In genomic region chr1:3034728-3035610, GRCh38 we compare ENCODE assay signal across 38 cellular contexts. TPM values are rescaled to one million over a fixed set of nuclear protein-coding genes. Genes with fewer than 3 reads are reported as not detected.
A peak's percentile ranks its signal among the peaks of the same experiment; 100 is the strongest.
DNase-seq lines count a peak whose midpoint lies in the region; ATAC-seq and TF ChIP-seq lines count a peak whose summit lies in the region.
"Had no signal": no experiment of that assay in that cellular context is flagged by ENCODE, and none has a peak within 500 bp of the region (broad histone marks: within the 10 kb centered on the region; RNA-seq: fewer than 3 reads in every experiment).

No MANE protein-coding gene starts in this region.

- no peaks in the 10 kb centered on the region for H3K9me3 Mint-ChIP-seq in activated T-cell treated with anti-CD3 and anti-CD28 coated beads, Interleukin-2, amount 50 U/mL, for 72 hours
- H3K9me3 Mint-ChIP-seq in naive thymus-derived CD4-positive, alpha-beta T cell = no peaks in the 10 kb centered on the region
- H3K9me3 Mint-ChIP-seq: activated CD4-positive, alpha-beta memory T cell treated with anti-CD3 and anti-CD28 coated beads, Interleukin-2, amount 10 ng/mL, durations not matched to agents 7 days and 5 days; central memory CD8-positive, alpha-beta T cell; dendritic cell treated with granulocyte-macrophage colony-stimulating factor and Interleukin-4, amounts not matched to agents 40 ng/mL and 50 ng/mL, for 4 days; naive B cell; stimulated activated naive CD8-positive, alpha-beta T cell treated with anti-CD3 and anti-CD28 coated beads, Interleukin-15, amount 100 ng/mL, for 72 hours had no signal

- H3K27me3 Mint-ChIP-seq in activated T-cell treated with anti-CD3 and anti-CD28 coated beads, Interleukin-2, amount 50 U/mL, for 72 hours (ENCODE audit: low read depth) = no peaks in the 10 kb centered on the region
- peaks cover 0 to 2% (median 0%) of the 10 kb centered on the region in 5 donors for H3K27me3 Mint-ChIP-seq in naive thymus-derived CD4-positive, alpha-beta T cell
- H3K27me3 Mint-ChIP-seq: activated CD4-positive, alpha-beta memory T cell treated with anti-CD3 and anti-CD28 coated beads, Interleukin-2, amount 10 ng/mL, durations not matched to agents 7 days and 5 days; central memory CD8-positive, alpha-beta T cell; dendritic cell treated with granulocyte-macrophage colony-stimulating factor and Interleukin-4, amounts not matched to agents 40 ng/mL and 50 ng/mL, for 4 days had no signal

- no peaks in the 10 kb centered on the region for H3K4me1 Mint-ChIP-seq in activated T-cell treated with anti-CD3 and anti-CD28 coated beads, Interleukin-2, amount 50 U/mL, for 72 hours (ENCODE audit: low read depth)
- H3K4me1 Mint-ChIP-seq in naive thymus-derived CD4-positive, alpha-beta T cell = peaks cover 5 to 35% (median 21%) of the 10 kb centered on the region in 7 donors
- H3K4me1 Mint-ChIP-seq: naive B cell had no signal

- H3K9me3 ChIP-seq in Peyer's patch (no peaks in the 10 kb centered on the region), subcutaneous abdominal adipose tissue (ENCODE audit: control insufficient read depth in 5 of 5, low read length in 5 of 5) (no peaks in the 10 kb centered on the region)
- no peaks in the 10 kb centered on the region for H3K9me3 ChIP-seq in naive thymus-derived CD4-positive, alpha-beta T cell (ENCODE audit: control insufficient read depth in 2 of 3, low read length in 3 of 3)
- H3K9me3 ChIP-seq: MG63, tibial nerve had no signal

- H3K4me3 Mint-ChIP-seq in activated T-cell treated with anti-CD3 and anti-CD28 coated beads, Interleukin-2, amount 50 U/mL, for 72 hours = no peak overlapping the region
- no peak overlapping the region for H3K4me3 Mint-ChIP-seq in naive thymus-derived CD4-positive, alpha-beta T cell
- H3K4me3 Mint-ChIP-seq: activated CD4-positive, alpha-beta memory T cell treated with anti-CD3 and anti-CD28 coated beads, Interleukin-2, amount 10 ng/mL, durations not matched to agents 7 days and 5 days; central memory CD8-positive, alpha-beta T cell; dendritic cell treated with granulocyte-macrophage colony-stimulating factor and Interleukin-4, amounts not matched to agents 40 ng/mL and 50 ng/mL, for 4 days; stimulated activated naive CD8-positive, alpha-beta T cell treated with anti-CD3 and anti-CD28 coated beads, Interleukin-15, amount 100 ng/mL, for 72 hours had no signal

- POLR2A ChIA-PET in naive thymus-derived CD4-positive, alpha-beta T cell (lab: Charles Lee) = no interaction called here

- no peak overlapping the region for H3K27ac ChIP-seq in Peyer's patch
- H3K27ac ChIP-seq in naive thymus-derived CD4-positive, alpha-beta T cell (ENCODE audit: low read depth, low read length) = no peak overlapping the region
- H3K27ac ChIP-seq in subcutaneous abdominal adipose tissue (ENCODE audit: low read depth, low read length) = peak overlapping the region; percentile 50
- H3K27ac ChIP-seq: 22Rv1, HL-60, SK-N-MC, tibial nerve had no signal

- intact Hi-C loops in naive thymus-derived CD4-positive, alpha-beta T cell (cut with micrococcal nuclease) = loop anchor here in 1 of 2 donors (10.0 kb wide), 1 partner anchor 620 kb away; the partner anchor contains the start of gene PEX10

- no peaks in the 10 kb centered on the region for H3K4me1 ChIP-seq in Peyer's patch
- peaks cover 0 to 34% of the 10 kb centered on the region in 2 donors for H3K4me1 ChIP-seq in naive thymus-derived CD4-positive, alpha-beta T cell (ENCODE audit: control insufficient read depth in 2 of 2, insufficient read depth in 2 of 2, low read length in 2 of 2)
- peaks cover 0 to 88% (median 79%) of the 10 kb centered on the region in 5 donors for H3K4me1 ChIP-seq in subcutaneous abdominal adipose tissue (ENCODE audit: control insufficient read depth in 5 of 5, insufficient read depth in 5 of 5, low read length in 5 of 5)

- no peak for ATAC-seq in activated T-cell treated with anti-CD3 and anti-CD28 coated beads, Interleukin-2, amount 50 U/mL, for 72 hours (replicated peaks in 1 of 2)
- ATAC-seq in naive thymus-derived CD4-positive, alpha-beta T cell = no peak
- no peak for ATAC-seq in HG02610 (IDR thresholded peaks at IDR 0.05; ENCODE audit: unreplicated experiment)
- no peak for ATAC-seq in GM21381 (IDR thresholded peaks at IDR 0.05; ENCODE audit: unreplicated experiment)
- ATAC-seq: esophagus mucosa; stimulated activated naive CD8-positive, alpha-beta T cell treated with anti-CD3 and anti-CD28 coated beads, Interleukin-15, amount 100 ng/mL, for 72 hours had no signal

- peak; percentile 14 for DNase-seq in activated T-cell treated with anti-CD3 and anti-CD28 coated beads, Interleukin-2, amount 50 U/mL, for 1 hour
- DNase-seq in activated T-cell treated with anti-CD3 and anti-CD28 coated beads, Interleukin-2, amount 50 U/mL, for 72 hours = no peak
- DNase-seq in Peyer's patch (peak in 2 of 3 donors; percentile 31 to 37), NCI-H2081 treated with DMSO at 0.1 percent for 48 hours (lab: John Stamatoyannopoulos, UW) (no peak)
- no peak for DNase-seq in naive thymus-derived CD4-positive, alpha-beta T cell
- DNase-seq: activated CD4-positive, alpha-beta memory T cell treated with anti-CD3 and anti-CD28 coated beads, Interleukin-2, amount 10 ng/mL, durations not matched to agents 7 days and 5 days; activated CD4-positive, CD25-positive, alpha-beta regulatory T cell treated with anti-CD3 and anti-CD28 coated beads, Interleukin-2, amount 50 U/mL, for 72 hours; activated CD8-positive, alpha-beta memory T cell treated with anti-CD3 and anti-CD28 coated beads, Interleukin-2, amount 50 U/mL, for 48 hours; activated gamma-delta T cell; COR-L47; HCEC 1CT; islet precursor cell; KBM-7; MG63; midbrain; naive B cell; NCI-H1105; NCI-H187; NCI-H2171 treated with DMSO at 0.1 percent for 48 hours; NCI-H510A treated with DMSO at 0.1 percent for 48 hours; stimulated activated CD8-positive, alpha-beta memory T cell treated with anti-CD3 and anti-CD28 coated beads, Interleukin-4, amount 100 ng/mL, for 48 hours; stimulated activated naive CD8-positive, alpha-beta T cell treated with anti-CD3 and anti-CD28 coated beads, Interleukin-15, amount 100 ng/mL, for 72 hours had no signal

- H3K27ac Mint-ChIP-seq in activated T-cell treated with anti-CD3 and anti-CD28 coated beads, Interleukin-2, amount 50 U/mL, for 72 hours = no peak overlapping the region
- H3K27ac Mint-ChIP-seq in naive thymus-derived CD4-positive, alpha-beta T cell = peak overlapping the region in 7 of 9 donors; percentile 21 to 90 (median 64)
- H3K27ac Mint-ChIP-seq: activated CD4-positive, alpha-beta memory T cell treated with anti-CD3 and anti-CD28 coated beads, Interleukin-2, amount 10 ng/mL, durations not matched to agents 7 days and 5 days; dendritic cell treated with granulocyte-macrophage colony-stimulating factor and Interleukin-4, amounts not matched to agents 40 ng/mL and 50 ng/mL, for 4 days; naive B cell; stimulated activated naive CD8-positive, alpha-beta T cell treated with anti-CD3 and anti-CD28 coated beads, Interleukin-15, amount 100 ng/mL, for 72 hours had no signal

- TF ChIP-seq POLR2A in Peyer's patch (IDR thresholded peaks at IDR 0.05) = no peak

- H3K27me3 ChIP-seq in Peyer's patch = no peaks in the 10 kb centered on the region
- no peaks in the 10 kb centered on the region for H3K27me3 ChIP-seq in naive thymus-derived CD4-positive, alpha-beta T cell (ENCODE audit: control insufficient read depth in 2 of 2, insufficient read depth in 2 of 2, low read length in 2 of 2)
- H3K27me3 ChIP-seq in subcutaneous abdominal adipose tissue (ENCODE audit: control insufficient read depth in 5 of 5, insufficient read depth in 4 of 5, low read length in 5 of 5) = peaks cover 0 to 6% (median 3%) of the 10 kb centered on the region in 5 donors
- H3K27me3 ChIP-seq: MG63 had no signal

- no peak for TF ChIP-seq CTCF in Peyer's patch (IDR thresholded peaks at IDR 0.05)

- H3K9ac ChIP-seq in subcutaneous abdominal adipose tissue (ENCODE audit: low read length in 5 of 5) = no peak overlapping the region

- H3K4me3 ChIP-seq in Peyer's patch = no peak overlapping the region
- no peak overlapping the region for H3K4me3 ChIP-seq in naive thymus-derived CD4-positive, alpha-beta T cell (ENCODE audit: low read length)
- no peak overlapping the region for H3K4me3 ChIP-seq in subcutaneous abdominal adipose tissue (ENCODE audit: low read depth in 1 of 5, low read length in 5 of 5)
- H3K4me3 ChIP-seq: MG63, SK-N-MC, tibial nerve had no signal

- H3K36me3 ChIP-seq in Peyer's patch = no peaks in the 10 kb centered on the region
- H3K36me3 ChIP-seq in naive thymus-derived CD4-positive, alpha-beta T cell (ENCODE audit: control insufficient read depth in 2 of 3, insufficient read depth in 3 of 3, low read length in 3 of 3) = no peaks in the 10 kb centered on the region
- H3K36me3 ChIP-seq in subcutaneous abdominal adipose tissue (ENCODE audit: control insufficient read depth in 5 of 5, insufficient read depth in 5 of 5, low read length in 5 of 5) = no peaks in the 10 kb centered on the region
- H3K36me3 ChIP-seq: MG63, tibial nerve had no signal

- CTCF ChIA-PET in naive thymus-derived CD4-positive, alpha-beta T cell (lab: Charles Lee) = no interaction called here

- no peaks in the 10 kb centered on the region for H3K36me3 Mint-ChIP-seq in activated T-cell treated with anti-CD3 and anti-CD28 coated beads, Interleukin-2, amount 50 U/mL, for 72 hours (ENCODE audit: insufficient read depth in 2 of 2)
- no peaks in the 10 kb centered on the region for H3K36me3 Mint-ChIP-seq in naive thymus-derived CD4-positive, alpha-beta T cell
- H3K36me3 Mint-ChIP-seq: naive B cell had no signal

RNA-seq across cellular contexts. Expression of gene ACTRT2, which starts 13.7 kb away (rescaled TPM):
- total RNA-seq in activated T-cell treated with anti-CD3 and anti-CD28 coated beads, Interleukin-2, amount 50 U/mL, for 72 hours = not detected
- not detected for total RNA-seq in Peyer's patch
- not detected for total RNA-seq in naive thymus-derived CD4-positive, alpha-beta T cell
- not detected for polyA plus RNA-seq in naive thymus-derived CD4-positive, alpha-beta T cell
- total RNA-seq: activated CD4-positive, alpha-beta memory T cell treated with anti-CD3 and anti-CD28 coated beads, Interleukin-2, amount 10 ng/mL, durations not matched to agents 7 days and 5 days; astrocyte; esophagus mucosa; fibroblast of villous mesenchyme; lower leg skin; omental fat pad; renal cortical epithelial cell; T-helper 2 cell treated with Interferon-gamma antibody and Interleukin-4, amounts not matched to agents 100 ng/mL and 5 ng/mL, for 36 hours; tibial nerve had no signal

RNA-seq across cellular contexts. Expression of gene PRDM16, which starts 34.0 kb away (rescaled TPM):
- 1 to 10 TPM in 1 of 2 donors, under 1 TPM in 1; 0.77 to 1.7 TPM for total RNA-seq in activated T-cell treated with anti-CD3 and anti-CD28 coated beads, Interleukin-2, amount 50 U/mL, for 72 hours
- total RNA-seq in Peyer's patch = 10 to 100 TPM in 1 of 4 donors, 1 to 10 TPM in 3; 5.4 to 13.2 (median 7.7) TPM
- under 1 TPM; 0.05 to 0.61 (median 0.36) TPM for total RNA-seq in naive thymus-derived CD4-positive, alpha-beta T cell
- polyA plus RNA-seq in naive thymus-derived CD4-positive, alpha-beta T cell = not detected
- total RNA-seq: T-helper 2 cell treated with Interferon-gamma antibody and Interleukin-4, amounts not matched to agents 100 ng/mL and 5 ng/mL, for 36 hours had no signal

Comparison
In these comparisons a context has a peak if more than half of its experiments do, and no peak if none do; other contexts are left out.
1. DNase-seq: peak in activated T-cell treated with anti-CD3 and anti-CD28 coated beads, Interleukin-2, amount 50 U/mL, for 1 hour (single experiment) and Peyer's patch (2 of 3); none in activated T-cell treated with anti-CD3 and anti-CD28 coated beads, Interleukin-2, amount 50 U/mL, for 72 hours (0 of 2), naive thymus-derived CD4-positive, alpha-beta T cell (0 of 9) and NCI-H2081 treated with DMSO at 0.1 percent for 48 hours (single experiment).